8 cellular contexts compared by ENCODE assay signal in genomic region chr7:122143376-122143750, GRCh38. TPM values are rescaled to one million over a fixed set of nuclear protein-coding genes. Genes with fewer than 3 reads are reported as not detected.
DNase-seq lines count a peak whose midpoint lies in the region; ATAC-seq and TF ChIP-seq lines count a peak whose summit lies in the region.

No MANE protein-coding gene starts in this region.

- H3K4me1 ChIP-seq in PC-3 (ENCODE audit: insufficient read depth, low read length) = peaks cover 4% of the 10 kb centered on the region; the same call in 1 of the 2 replicates
- peaks cover 12% of the 10 kb centered on the region for H3K4me1 ChIP-seq in stomach smooth muscle (ENCODE audit: control insufficient read depth, insufficient read depth, low read length)

- DNase-seq in stimulated activated CD4-positive, alpha-beta T cell treated with anti-CD3 and anti-CD28 coated beads, Interleukin-2, amount 100 ng/mL, for 24 hours = peak; percentile 14 to 18
- no peak for DNase-seq in stimulated activated CD4-positive, alpha-beta T cell treated with anti-CD3 and anti-CD28 coated beads, Interleukin-1b, Interleukin-23, amount 100 ng/mL, for 48 hours
- no peak for DNase-seq in PC-3
- peak; percentile 23 for DNase-seq in choroid plexus epithelial cell (ENCODE audit: low read depth)
- peak; percentile 49 for DNase-seq in left lobe of liver (ENCODE audit: low spot score)
- no peak for DNase-seq in activated gamma-delta T cell treated with Interleukin-2 at 50 U/mL for 16 hours
- DNase-seq in kidney glomerular epithelial cell (lab: John Stamatoyannopoulos, UW) = no peak

- H3K9me3 ChIP-seq in PC-3 (ENCODE audit: low read length) = no peaks in the 10 kb centered on the region
- no peaks in the 10 kb centered on the region for H3K9me3 ChIP-seq in stomach smooth muscle (ENCODE audit: control insufficient read depth in 2 of 2, low read length in 2 of 2)

- BruUV-seq in PC-3 (replicated peaks; lab: Mats Ljungman, UMichigan) = no TSS peak

- peak overlapping the region; percentile 98 for H2AFZ ChIP-seq in PC-3 (ENCODE audit: low read length)

- H3K9ac ChIP-seq in PC-3 (ENCODE audit: low read length) (no peak overlapping the region; the same call in 1 of the 2 replicates), stomach smooth muscle (ENCODE audit: low read length in 2 of 2) (peak overlapping the region; percentile 85 to 98)

- no peaks in the 10 kb centered on the region for H3K79me2 ChIP-seq in PC-3 (ENCODE audit: low read length)

- intact Hi-C loops in PC-3 (cut with micrococcal nuclease) = no loop called here

- H3K4me3 ChIP-seq in PC-3 (ENCODE audit: low read length) = peak overlapping the region; percentile 85
- H3K4me3 ChIP-seq in choroid plexus epithelial cell (ENCODE audit: low read depth, low read length) = peak overlapping the region; percentile 84
- peak overlapping the region; percentile 78 to 93 for H3K4me3 ChIP-seq in stomach smooth muscle (ENCODE audit: low read length in 2 of 2)

- H3F3A ChIP-seq in PC-3 (ENCODE audit: low read length, unreplicated experiment) = no peaks in the 10 kb centered on the region

- H4K20me1 ChIP-seq in PC-3 (ENCODE audit: low read length) = no peaks in the 10 kb centered on the region

- H3K27ac ChIP-seq in PC-3 (ENCODE audit: low read length) = no peak overlapping the region
- peak overlapping the region; percentile 100 for H3K27ac ChIP-seq in stomach smooth muscle (ENCODE audit: low read length)

- H3K27me3 ChIP-seq in PC-3 (ENCODE audit: low read length) (peaks cover 11% of the 10 kb centered on the region), stomach smooth muscle (ENCODE audit: control insufficient read depth in 1 of 2, insufficient read depth in 2 of 2, low read length in 2 of 2) (no peaks in the 10 kb centered on the region)

- TF ChIP-seq CTCF in PC-3 (conservative IDR thresholded peaks at IDR 0.05; ENCODE audit: low read depth, low read length) (no peak), choroid plexus epithelial cell (conservative IDR thresholded peaks at IDR 0.05; ENCODE audit: low read depth, low read length) (no peak)

- H3K36me3 ChIP-seq in PC-3 (ENCODE audit: low read depth, low read length) (no peaks in the 10 kb centered on the region), stomach smooth muscle (ENCODE audit: control insufficient read depth in 2 of 2, insufficient read depth in 2 of 2, low read length in 2 of 2) (no peaks in the 10 kb centered on the region)

- CTCF ChIA-PET in PC-3 (lab: Charles Lee) = no interaction called here

- POLR2A ChIA-PET in PC-3 (lab: Charles Lee; ENCODE audit: unreplicated experiment) = no interaction called here

- H3K4me2 ChIP-seq in PC-3 (ENCODE audit: low read length) = peak overlapping the region; percentile 94

- ATAC-seq in PC-3 (peak; percentile 41), left lobe of liver (peak; percentile 30)

- H3K9me2 ChIP-seq in PC-3 (replicated peaks; ENCODE audit: low read length) = no peaks in the 10 kb centered on the region

RNA-seq across cellular contexts. Expression of gene AASS, which starts 0.7 kb away (rescaled TPM):
- total RNA-seq in PC-3 (2014; rRNA removed) (0.91 and 1.3 TPM in 2 replicates), left lobe of liver (84.2 TPM)

Comparison
In these comparisons a context has a peak if more than half of its experiments do, and no peak if none do; other contexts are left out.
1. DNase-seq: peak in stimulated activated CD4-positive, alpha-beta T cell treated with anti-CD3 and anti-CD28 coated beads, Interleukin-2, amount 100 ng/mL, for 24 hours (2 of 2), choroid plexus epithelial cell (single experiment) and left lobe of liver (single experiment); none in stimulated activated CD4-positive, alpha-beta T cell treated with anti-CD3 and anti-CD28 coated beads, Interleukin-1b, Interleukin-23, amount 100 ng/mL, for 48 hours (single experiment), PC-3 (single experiment), activated gamma-delta T cell treated with Interleukin-2 at 50 U/mL for 16 hours (single experiment) and kidney glomerular epithelial cell (single experiment).
2. RNA of gene AASS, which starts 0.7 kb away (total RNA-seq): 84.2 TPM in left lobe of liver (single experiment); 0.91 to 1.3 TPM in PC-3; every median in the first group is over 10 times any median in the second.
3. Peak in every context shown above with its lines, with median percentiles within 50 percentile points of each other: H3K4me3 ChIP-seq.